Comparison of ENCODE assay signal across 24 cellular contexts in genomic region chr9:127866535-127866934, GRCh38. TPM values are rescaled to one million over a fixed set of nuclear protein-coding genes. Genes with fewer than 3 reads are reported as not detected.
DNase-seq lines count a peak whose midpoint lies in the region; ATAC-seq and TF ChIP-seq lines count a peak whose summit lies in the region.
"Had no signal": no experiment of that assay in that cellular context is flagged by ENCODE, and none has a peak within 500 bp of the region (broad histone marks: within the 10 kb centered on the region; RNA-seq: fewer than 3 reads in every experiment).

No MANE protein-coding gene starts in this region.

- H3K4me1 ChIP-seq in cardiac muscle cell (ENCODE audit: low read depth) (peaks cover 18% of the 10 kb centered on the region), right cardiac atrium (ENCODE audit: control insufficient read depth, insufficient read depth, low read length) (peaks cover 10% of the 10 kb centered on the region)
- H3K4me1 ChIP-seq: pancreas had no signal

- no peak for TF ChIP-seq CTCF in cardiac muscle cell (IDR thresholded peaks at IDR 0.05; ENCODE audit: low read depth, low read length)

- H3K27ac Mint-ChIP-seq in stimulated activated memory B cell treated with anti-CD40 and anti-IgM and Interleukin-4, amounts not matched to agents 10 μg/mL and 1 μg/mL and 100 μg/mL, for 72 hours, result peak overlapping the region; percentile 1
- H3K27ac Mint-ChIP-seq: type B pancreatic cell had no signal

- H3K9me3 ChIP-seq in cardiac muscle cell (ENCODE audit: low read depth) (no peaks in the 10 kb centered on the region), right cardiac atrium (ENCODE audit: control insufficient read depth, low read length) (no peaks in the 10 kb centered on the region)
- H3K9me3 ChIP-seq: Caco-2, pancreas had no signal

- H3K4me3 Mint-ChIP-seq in stimulated activated memory B cell treated with anti-CD40 and anti-IgM and Interleukin-4, amounts not matched to agents 10 μg/mL and 1 μg/mL and 100 μg/mL, for 72 hours, result no peak overlapping the region
- H3K4me3 Mint-ChIP-seq: activated CD8-positive, alpha-beta T cell treated with anti-CD3 and anti-CD28 coated beads, Interleukin-2, amount 10 ng/mL, durations not matched to agents 7 days and 5 days; activated naive CD8-positive, alpha-beta T cell treated with anti-CD3 and anti-CD28 coated beads, Interleukin-2, amount 50 U/mL, for 24 hours; nephron; type B pancreatic cell had no signal

- DNase-seq in cardiac muscle cell (ENCODE audit: low read depth in 1 of 2, low spot score in 1 of 2) (no peak), Right ventricle myocardium superior (no peak), right cardiac atrium (peak in 2 of 3 donors; percentile 50 to 57), NCI-H1694 (lab: John Stamatoyannopoulos, UW) (no peak)
- no peak for DNase-seq in activated CD4-positive, alpha-beta T cell treated with anti-CD3 and anti-CD28 coated beads for 1 hour
- no peak for DNase-seq in stimulated activated CD4-positive, alpha-beta T cell treated with anti-CD3 and anti-CD28 coated beads, Interleukin-2, amount 100 ng/mL, for 48 hours
- DNase-seq: activated CD8-positive, alpha-beta T cell treated with anti-CD3 and anti-CD28 coated beads, Interleukin-2, amount 10 ng/mL, durations not matched to agents 7 days and 5 days; activated gamma-delta T cell; activated naive CD8-positive, alpha-beta T cell treated with anti-CD3 and anti-CD28 coated beads, Interleukin-2, amount 50 U/mL, for 24 hours; activated T-cell treated with anti-CD3 and anti-CD28 coated beads for 4 hours; Caco-2; DMS79; HCEC 1CT; head of caudate nucleus; NCI-H1048; NCI-H1930; NCI-H774; pancreas; stimulated activated CD4-positive, alpha-beta T cell treated with anti-CD3 and anti-CD28 coated beads, Interleukin-12 subunit alpha, Interleukin-12 subunit beta, amount 100 ng/mL, for 4 hours; SW 1271 had no signal

- H3K27me3 ChIP-seq in cardiac muscle cell, result no peaks in the 10 kb centered on the region
- H3K27me3 ChIP-seq in right cardiac atrium (ENCODE audit: control insufficient read depth, insufficient read depth), result no peaks in the 10 kb centered on the region
- H3K27me3 ChIP-seq: pancreas had no signal

- WGBS in right cardiac atrium, result 88% methylated on average over 13 of the region's 13 CpGs

- no peaks in the 10 kb centered on the region for H3K36me3 Mint-ChIP-seq in stimulated activated memory B cell treated with anti-CD40 and anti-IgM and Interleukin-4, amounts not matched to agents 10 μg/mL and 1 μg/mL and 100 μg/mL, for 72 hours

- peaks cover 7% of the 10 kb centered on the region for H3K36me3 ChIP-seq in cardiac muscle cell

- ATAC-seq in Right ventricle myocardium superior (ENCODE audit: poor library complexity) (no peak), GM21529 (IDR thresholded peaks at IDR 0.05; ENCODE audit: unreplicated experiment) (peak; percentile 47), right cardiac atrium (no peak)
- peak; percentile 64 for ATAC-seq in stimulated activated memory B cell treated with anti-CD40 and anti-IgM and Interleukin-4, amounts not matched to agents 10 μg/mL and 1 μg/mL and 100 μg/mL, for 72 hours
- ATAC-seq: activated CD8-positive, alpha-beta T cell treated with anti-CD3 and anti-CD28 coated beads, Interleukin-2, amount 10 ng/mL, durations not matched to agents 7 days and 5 days; activated naive CD8-positive, alpha-beta T cell treated with anti-CD3 and anti-CD28 coated beads, Interleukin-2, amount 50 U/mL, for 24 hours; pancreas had no signal

- no peaks in the 10 kb centered on the region for H3K27me3 Mint-ChIP-seq in stimulated activated memory B cell treated with anti-CD40 and anti-IgM and Interleukin-4, amounts not matched to agents 10 μg/mL and 1 μg/mL and 100 μg/mL, for 72 hours
- H3K27me3 Mint-ChIP-seq: activated naive CD8-positive, alpha-beta T cell treated with anti-CD3 and anti-CD28 coated beads, Interleukin-2, amount 50 U/mL, for 24 hours; type B pancreatic cell had no signal

- H3K27ac ChIP-seq in cardiac muscle cell (peak overlapping the region; percentile 5), right cardiac atrium (ENCODE audit: low read length) (no peak overlapping the region)
- H3K27ac ChIP-seq: pancreas had no signal

- no peak overlapping the region for H3K4me3 ChIP-seq in cardiac muscle cell
- no peak overlapping the region for H3K4me3 ChIP-seq in right cardiac atrium (ENCODE audit: low read length)
- H3K4me3 ChIP-seq: pancreas had no signal

- H3K9me3 Mint-ChIP-seq in stimulated activated memory B cell treated with anti-CD40 and anti-IgM and Interleukin-4, amounts not matched to agents 10 μg/mL and 1 μg/mL and 100 μg/mL, for 72 hours, result no peaks in the 10 kb centered on the region
- H3K9me3 Mint-ChIP-seq: activated naive CD8-positive, alpha-beta T cell treated with anti-CD3 and anti-CD28 coated beads, Interleukin-2, amount 50 U/mL, for 24 hours; nephron; type B pancreatic cell had no signal

- intact Hi-C loops in Right ventricle myocardium superior (cut with DNase I) (loop anchor here (5.0 kb wide), 2 partner anchors 79 to 129 kb away; partner anchors contain the start of genes CDK9 and TOR2A), right cardiac atrium (cut with DNase I) (no loop called here)

- H3K4me1 Mint-ChIP-seq in stimulated activated memory B cell treated with anti-CD40 and anti-IgM and Interleukin-4, amounts not matched to agents 10 μg/mL and 1 μg/mL and 100 μg/mL, for 72 hours, result peaks cover 42% of the 10 kb centered on the region

RNA-seq across cellular contexts. Expression of gene AK1, which starts 10.9 kb away (rescaled TPM):
- total RNA-seq in cardiac muscle cell, result 174 and 175 TPM in 2 replicates
- 346 and 413 TPM in 2 replicates for polyA plus RNA-seq in cardiac muscle cell
- total RNA-seq in Right ventricle myocardium superior, result 932 TPM
- total RNA-seq in right cardiac atrium, result 100 to 1,000 TPM; 630 to 722 (median 659) TPM
- 811 TPM for polyA plus RNA-seq in right cardiac atrium

RNA-seq across cellular contexts. Expression of gene ENG, which starts 12.1 kb away (rescaled TPM):
- total RNA-seq in cardiac muscle cell, result 6.9 and 15.8 TPM in 2 replicates
- polyA plus RNA-seq in cardiac muscle cell, result 12.6 and 35.4 TPM in 2 replicates
- total RNA-seq in Right ventricle myocardium superior, result 118 TPM
- 100 to 1,000 TPM; 275 to 462 (median 364) TPM for total RNA-seq in right cardiac atrium
- 362 TPM for polyA plus RNA-seq in right cardiac atrium

RNA-seq across cellular contexts. Expression of gene ST6GALNAC6, which starts 32.9 kb away (rescaled TPM):
- 49.4 and 73.4 TPM in 2 replicates for total RNA-seq in cardiac muscle cell
- 53.0 and 85.2 TPM in 2 replicates for polyA plus RNA-seq in cardiac muscle cell
- total RNA-seq in Right ventricle myocardium superior, result 38.2 TPM
- total RNA-seq in right cardiac atrium, result 10 to 100 TPM; 60.1 to 73.7 (median 65.2) TPM
- polyA plus RNA-seq in right cardiac atrium, result 55.9 TPM

RNA-seq across cellular contexts. Expression of gene ST6GALNAC4, which starts 50.3 kb away (rescaled TPM):
- total RNA-seq in cardiac muscle cell (66.2 and 119 TPM in 2 replicates), Right ventricle myocardium superior (18.1 TPM), right cardiac atrium (10 to 100 TPM; 26.3 to 36.7 (median 32.3) TPM)
- polyA plus RNA-seq in cardiac muscle cell (48.8 and 71.4 TPM in 2 replicates), right cardiac atrium (24.3 TPM)

Comparison
In these comparisons a context has a peak if more than half of its experiments do, and no peak if none do; other contexts are left out.
1. DNase-seq: peak in right cardiac atrium (2 of 3); none in cardiac muscle cell (0 of 2), Right ventricle myocardium superior (single experiment), activated CD4-positive, alpha-beta T cell treated with anti-CD3 and anti-CD28 coated beads for 1 hour (single experiment), stimulated activated CD4-positive, alpha-beta T cell treated with anti-CD3 and anti-CD28 coated beads, Interleukin-2, amount 100 ng/mL, for 48 hours (0 of 2) and NCI-H1694 (single experiment).
2. ATAC-seq: peak in GM21529 (single experiment) and stimulated activated memory B cell treated with anti-CD40 and anti-IgM and Interleukin-4, amounts not matched to agents 10 μg/mL and 1 μg/mL and 100 μg/mL, for 72 hours (single experiment); none in Right ventricle myocardium superior (single experiment) and right cardiac atrium (0 of 2).